8 cellular contexts compared by ENCODE assay signal in the genomic region with DNA sequence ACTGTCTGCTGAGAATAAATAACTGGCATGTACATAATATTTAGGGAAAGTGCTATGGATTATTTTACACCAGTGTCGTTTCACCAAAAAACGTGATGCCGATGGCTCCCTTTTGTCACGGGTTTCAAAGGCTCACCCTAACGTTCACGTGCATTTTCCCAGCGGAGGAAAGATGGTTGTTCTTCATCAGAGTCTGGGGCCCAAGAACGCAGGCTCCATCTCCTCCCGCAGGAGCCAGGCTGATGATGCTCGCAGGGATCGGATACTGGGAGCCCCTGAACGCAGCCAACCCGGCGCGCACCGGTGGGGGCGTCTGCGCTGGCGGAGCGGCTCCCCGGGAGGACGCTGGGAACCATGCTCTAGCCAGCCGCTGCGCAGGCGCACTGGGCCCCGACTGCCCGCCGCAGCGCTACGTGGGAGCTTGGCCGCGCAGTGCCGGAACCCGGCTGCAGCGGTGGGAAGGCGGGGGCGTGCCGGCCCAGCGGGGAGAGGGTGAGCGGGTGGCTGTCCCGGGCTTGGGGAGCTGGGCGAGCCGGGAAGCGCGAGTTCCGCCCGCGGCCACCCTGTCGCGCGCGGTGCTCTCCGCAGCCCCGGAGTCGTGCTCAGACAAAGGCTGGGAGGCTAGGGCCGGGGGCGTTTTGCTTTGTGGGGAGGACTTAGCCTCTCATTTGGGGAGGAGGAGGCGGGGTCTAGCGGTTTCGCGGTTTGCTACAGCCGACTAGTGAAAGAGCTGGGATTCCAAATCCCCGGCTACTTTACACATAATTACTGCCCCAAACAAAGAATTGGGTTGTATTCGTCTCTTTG. TPM values are rescaled to one million over a fixed set of nuclear protein-coding genes. Genes with fewer than 3 reads are reported as not detected.
DNase-seq lines count a peak whose midpoint lies in the region; ATAC-seq, FAIRE-seq and TF ChIP-seq lines count a peak whose summit lies in the region.

Gene ZFP69B, plus strand, starts transcription at position 793 of the 807 bp plus-strand sequence. CDS start 486 bp downstream, outside the sequence.

- 0% methylated on average over 26 of the region's 64 CpGs for WGBS in mammary epithelial cell (ENCODE audit: low coverage, missing lambda C conversion rate)
- 0% methylated on average over 45 to 64 of the region's 64 CpGs for WGBS in small intestine, 3 donors

- H4K20me1 ChIP-seq in mammary epithelial cell (ENCODE audit: insufficient read depth, low read length), result no peaks in the 10 kb centered on the region

- H3K79me2 ChIP-seq in ACC112 (ENCODE audit: control insufficient read depth, insufficient read depth, low read length, unreplicated experiment) (peaks cover 5% of the 10 kb centered on the region), mammary epithelial cell (ENCODE audit: insufficient read depth, low read length) (no peaks in the 10 kb centered on the region)

- TF ChIP-seq CTCF in WERI-Rb-1 (IDR thresholded peaks at IDR 0.05; ENCODE audit: low read depth, low read length), result 0 out of 2 replicates have a peak, but pooled peaks have one; percentile 14
- TF ChIP-seq CTCF in mammary epithelial cell (conservative IDR thresholded peaks at IDR 0.05 in 1 of 2, IDR thresholded peaks at IDR 0.05 in 1 of 2; ENCODE audit: extremely low read depth in 1 of 2, insufficient read depth in 1 of 2, low read depth in 1 of 2, low read length in 2 of 2), result no peak

- H3K27me3 ChIP-seq in ACC112 (ENCODE audit: insufficient read depth, low read length) (no peaks in the 10 kb centered on the region), WERI-Rb-1 (ENCODE audit: insufficient read depth, low read depth, severe bottlenecking) (no peaks in the 10 kb centered on the region), mammary epithelial cell (ENCODE audit: insufficient read depth, low read length) (no peaks in the 10 kb centered on the region), small intestine (ENCODE audit: control insufficient read depth in 2 of 2, insufficient read depth in 2 of 2, low read length in 2 of 2) (no peaks in the 10 kb centered on the region)

- H3K4me3 ChIP-seq in ACC112 (ENCODE audit: low read depth, low read length) (peak within 1 kb of the TSS; percentile 78), WERI-Rb-1 (ENCODE audit: low read depth, low read length) (peak within 1 kb of the TSS; percentile 66), mammary epithelial cell (replicated peaks in 1 of 3; ENCODE audit: insufficient read depth in 1 of 3, low read depth in 2 of 3, low read length in 3 of 3) (peak within 1 kb of the TSS; percentile 54 to 91 (median 60)), small intestine (ENCODE audit: low read depth in 1 of 2, low read length in 2 of 2) (peak within 1 kb of the TSS; percentile 62 to 70)

- H3K4me1 ChIP-seq in ACC112 (ENCODE audit: control insufficient read depth, insufficient read depth, low read length, unreplicated experiment), result peaks cover 12% of the 10 kb centered on the region
- H3K4me1 ChIP-seq in mammary epithelial cell (ENCODE audit: insufficient read depth, low read length), result peaks cover 23% of the 10 kb centered on the region
- peaks cover 0 to 5% of the 10 kb centered on the region in 2 donors for H3K4me1 ChIP-seq in small intestine (ENCODE audit: control insufficient read depth in 2 of 2, insufficient read depth in 1 of 2, low read depth in 1 of 2, low read length in 1 of 2)

- intact Hi-C loops in mammary epithelial cell (cut with micrococcal nuclease), result loop anchor here (2.0 kb wide), 1 partner anchor 59 kb away; the partner anchor contains the start of gene EXO5

- CTCF ChIA-PET in mammary epithelial cell (lab: Charles Lee; ENCODE audit: low non-redundant PET), result interaction anchor here (0.5 kb wide), 1 partner anchor 306 kb away, joined by 4 read pairs; no protein-coding TSS in a partner anchor

- ATAC-seq in GM18861 (IDR thresholded peaks at IDR 0.05; ENCODE audit: unreplicated experiment) (peak; percentile 71), HG03103 (IDR thresholded peaks at IDR 0.05; ENCODE audit: low read depth, unreplicated experiment) (peak; percentile 73)

- H3K27ac ChIP-seq in ACC112 (ENCODE audit: low read depth, low read length) (peak within 1 kb of the TSS; percentile 69), WERI-Rb-1 (peak within 1 kb of the TSS; percentile 88), mammary epithelial cell (ENCODE audit: insufficient read depth, low read depth, low read length) (peak within 1 kb of the TSS; percentile 65), small intestine (ENCODE audit: low read depth in 1 of 2, low read length in 1 of 2) (peak within 1 kb of the TSS in 1 of 2 donors; percentile 87)

- in situ Hi-C loops in mammary epithelial cell (cut with MboI; ENCODE audit: low sequenced_read_pairs in 2 of 2), result no loop called here

- dilution Hi-C loops in mammary epithelial cell (cut with HindIII; ENCODE audit: low sequenced_read_pairs), result no loop called here

- DNase-seq in NCI-H2171 treated with DMSO at 0.1 percent for 48 hours (lab: John Stamatoyannopoulos, UW) (peak; percentile 92), WERI-Rb-1 (peak; percentile 95), mammary epithelial cell (peak; percentile 89), iPS-NIHi7 (ENCODE audit: extremely low spot score) (peak; percentile 99), small intestine (peak; percentile 80)

- H3K36me3 ChIP-seq in ACC112 (ENCODE audit: insufficient read depth, low read length) (peaks cover 19% of the 10 kb centered on the region), WERI-Rb-1 (peaks cover 28% of the 10 kb centered on the region), mammary epithelial cell (ENCODE audit: insufficient read depth, low read length) (no peaks in the 10 kb centered on the region), small intestine (ENCODE audit: control insufficient read depth in 2 of 2, insufficient read depth in 2 of 2, low read length in 2 of 2) (no peaks in the 10 kb centered on the region)

- H2AFZ ChIP-seq in ACC112 (ENCODE audit: low read length, unreplicated experiment), result peak within 1 kb of the TSS; percentile 62
- peak within 1 kb of the TSS; percentile 95 for H2AFZ ChIP-seq in mammary epithelial cell (ENCODE audit: low read depth, low read length)

- BruUV-seq in mammary epithelial cell (replicated peaks; lab: Mats Ljungman, UMichigan), result no TSS peak

- peak within 1 kb of the TSS; percentile 84 for H3K4me2 ChIP-seq in mammary epithelial cell (ENCODE audit: insufficient read depth, low read depth, low read length)

- peak within 1 kb of the TSS; percentile 64 for H3K9ac ChIP-seq in mammary epithelial cell (ENCODE audit: insufficient read depth, low read length)

- H3K9me3 ChIP-seq in WERI-Rb-1 (ENCODE audit: severe bottlenecking), result peaks cover 19% of the 10 kb centered on the region
- H3K9me3 ChIP-seq in mammary epithelial cell (replicated peaks; ENCODE audit: insufficient read depth, low read length), result peaks cover 12% of the 10 kb centered on the region
- H3K9me3 ChIP-seq in small intestine (ENCODE audit: control insufficient read depth, low read depth), result no peaks in the 10 kb centered on the region

- no peak for FAIRE-seq in small intestine (lab: Jason Lieb, UNC)

RNA-seq across cellular contexts. Expression of gene ZFP69B, which starts in this region (rescaled TPM):
- 10 to 100 TPM in 1 of 2 donors, 1 to 10 TPM in 1; 6.7 to 10.1 TPM for total RNA-seq in mammary epithelial cell
- 2.9 TPM for polyA plus RNA-seq in mammary epithelial cell
- not detected for polyA minus RNA-seq in mammary epithelial cell
- polyA plus RNA-seq in small intestine, result 1 to 10 TPM in 1 of 3 donors, not detected in 2; 1.2 TPM
